17 cellular contexts compared by ENCODE assay signal in the genomic region with DNA sequence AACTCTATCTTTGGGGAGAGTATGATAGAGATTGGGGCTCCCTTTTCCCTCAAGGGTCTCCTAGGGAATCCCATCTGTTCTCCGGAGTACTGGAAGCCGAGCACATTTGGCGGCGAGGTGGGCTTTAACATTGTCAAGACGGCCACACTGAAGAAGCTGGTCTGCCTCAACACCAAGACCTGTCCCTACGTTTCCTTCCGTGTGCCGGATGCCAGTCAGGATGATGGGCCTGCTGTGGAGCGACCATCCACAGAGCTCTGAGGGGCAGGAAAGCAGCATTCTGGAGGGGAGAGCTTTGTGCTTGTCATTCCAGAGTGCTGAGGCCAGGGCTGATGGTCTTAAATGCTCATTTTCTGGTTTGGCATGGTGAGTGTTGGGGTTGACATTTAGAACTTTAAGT. TPM values are rescaled to one million over a fixed set of nuclear protein-coding genes. Genes with fewer than 3 reads are reported as not detected.
"Had no signal": no experiment of that assay in that cellular context is flagged by ENCODE, and none has a peak within 500 bp of the region (broad histone marks: within the 10 kb centered on the region; RNA-seq: fewer than 3 reads in every experiment).

No MANE protein-coding gene starts in this region.

- H3K4me1 ChIP-seq: neural progenitor cell, right lobe of liver had no signal

- H3K27me3 Mint-ChIP-seq: stimulated activated naive B cell treated with anti-CD40 and anti-IgM and Interleukin-4, amounts not matched to agents 10 μg/mL and 1 μg/mL and 100 μg/mL, for 72 hours had no signal

- H3K9me3 ChIP-seq: mucosa of descending colon, ovary, right lobe of liver had no signal

- H3K4me3 ChIP-seq: cardiac muscle cell, mucosa of descending colon, neural progenitor cell, ovary, right lobe of liver, smooth muscle cell had no signal

- H3K4me3 Mint-ChIP-seq: activated CD4-positive, alpha-beta T cell treated with anti-CD3 and anti-CD28 coated beads, Interleukin-2, amount 10 ng/mL, durations not matched to agents 24 days and 14 days; activated T-helper 1 cell treated with anti-CD3 and anti-CD28 coated beads, Interleukin-12 subunit alpha, Interleukin-12 subunit beta, Interleukin-2, Interleukin-4 antibody, amounts not matched to agents 30 ng/mL and 10 ng/mL and 1 ng/mL, durations not matched to agents 14 hours and 24 hours and 36 hours; naive thymus-derived CD4-positive, alpha-beta T cell; neural progenitor cell; stimulated activated naive B cell treated with anti-CD40 and anti-IgM and Interleukin-4, amounts not matched to agents 10 μg/mL and 1 μg/mL and 100 μg/mL, for 72 hours had no signal

- H3K4me2 ChIP-seq: neural progenitor cell, smooth muscle cell had no signal

- DNase-seq: activated CD4-positive, alpha-beta T cell treated with anti-CD3 and anti-CD28 coated beads, Interleukin-2, amount 10 ng/mL, durations not matched to agents 24 days and 14 days; activated CD4-positive, CD25-positive, alpha-beta regulatory T cell; activated gamma-delta T cell treated with Interleukin-2 at 50 U/mL for 16 hours; activated T-cell treated with anti-CD3 and anti-CD28 coated beads for 4 hours; mesenchymal stem cell; mucosa of descending colon; naive thymus-derived CD4-positive, alpha-beta T cell; ovary; stimulated activated CD4-positive, alpha-beta T cell treated with anti-CD3 and anti-CD28 coated beads, Interleukin-4, amount 100 ng/mL, for 24 hours; stimulated activated naive B cell treated with anti-CD40 and anti-IgM and Interleukin-4, amounts not matched to agents 10 μg/mL and 1 μg/mL and 100 μg/mL, for 72 hours; T1000 had no signal

- H3K9ac ChIP-seq: neural progenitor cell had no signal

- H2AFZ ChIP-seq: neural progenitor cell had no signal

- H3K36me3 ChIP-seq: cardiac muscle cell, neural progenitor cell, ovary, right lobe of liver had no signal

- H3K9me3 Mint-ChIP-seq: activated CD4-positive, alpha-beta T cell treated with anti-CD3 and anti-CD28 coated beads, Interleukin-2, amount 10 ng/mL, durations not matched to agents 24 days and 14 days; activated naive CD4-positive, alpha-beta T cell treated with anti-CD3 and anti-CD28 coated beads, Interleukin-2, amount 50 U/mL, for 72 hours; activated T-helper 1 cell treated with anti-CD3 and anti-CD28 coated beads, Interleukin-12 subunit alpha, Interleukin-12 subunit beta, Interleukin-2, Interleukin-4 antibody, amounts not matched to agents 30 ng/mL and 10 ng/mL and 1 ng/mL, durations not matched to agents 14 hours and 24 hours and 36 hours; neural progenitor cell; stimulated activated naive B cell treated with anti-CD40 and anti-IgM and Interleukin-4, amounts not matched to agents 10 μg/mL and 1 μg/mL and 100 μg/mL, for 72 hours had no signal

- H3K27ac ChIP-seq: cardiac muscle cell, neural progenitor cell, ovary, right lobe of liver had no signal

- H3K27ac Mint-ChIP-seq: activated CD4-positive, alpha-beta T cell treated with anti-CD3 and anti-CD28 coated beads, Interleukin-2, amount 10 ng/mL, durations not matched to agents 24 days and 14 days; activated naive CD4-positive, alpha-beta T cell treated with anti-CD3 and anti-CD28 coated beads, Interleukin-2, amount 50 U/mL, for 72 hours; activated T-helper 1 cell treated with anti-CD3 and anti-CD28 coated beads, Interleukin-12 subunit alpha, Interleukin-12 subunit beta, Interleukin-2, Interleukin-4 antibody, amounts not matched to agents 30 ng/mL and 10 ng/mL and 1 ng/mL, durations not matched to agents 14 hours and 24 hours and 36 hours; naive thymus-derived CD4-positive, alpha-beta T cell; neural progenitor cell; stimulated activated naive B cell treated with anti-CD40 and anti-IgM and Interleukin-4, amounts not matched to agents 10 μg/mL and 1 μg/mL and 100 μg/mL, for 72 hours had no signal

- H3K36me3 Mint-ChIP-seq: activated naive CD4-positive, alpha-beta T cell treated with anti-CD3 and anti-CD28 coated beads, Interleukin-2, amount 50 U/mL, for 72 hours; naive thymus-derived CD4-positive, alpha-beta T cell; neural progenitor cell had no signal

- ATAC-seq: activated naive CD4-positive, alpha-beta T cell treated with anti-CD3 and anti-CD28 coated beads, Interleukin-2, amount 50 U/mL, for 72 hours; mucosa of descending colon; naive thymus-derived CD4-positive, alpha-beta T cell; right lobe of liver; stimulated activated naive B cell treated with anti-CD40 and anti-IgM and Interleukin-4, amounts not matched to agents 10 μg/mL and 1 μg/mL and 100 μg/mL, for 72 hours had no signal

- H3K27me3 ChIP-seq: cardiac muscle cell, neural progenitor cell, ovary, right lobe of liver had no signal

RNA-seq across cellular contexts. Expression of gene PTGS1, which starts 21.5 kb away (rescaled TPM):
- polyA plus RNA-seq: cardiac muscle cell had no signal
